ENCODE assay signal across 1 cellular context in the genomic region with DNA sequence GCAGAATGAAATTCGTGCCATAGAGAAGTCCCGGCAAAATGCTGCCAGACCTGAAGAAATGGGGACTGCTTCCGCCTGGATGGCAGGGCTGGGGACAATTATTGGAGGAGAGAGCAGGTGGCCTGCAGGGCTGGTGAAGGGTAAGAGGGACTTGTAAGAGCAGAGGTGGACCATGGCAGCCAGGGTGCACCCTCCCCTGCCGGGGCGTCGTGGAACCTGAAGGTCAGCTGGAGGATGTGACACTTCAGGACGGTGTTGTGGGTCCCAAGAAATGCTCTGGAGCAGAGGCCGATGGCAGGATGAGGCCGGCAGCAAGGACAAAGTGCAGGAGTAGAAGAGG.
TF ChIP-seq lines count a peak whose summit lies in the region.

No MANE protein-coding gene starts in this region.

TF ChIP-seq in GM23338, 12 proteins besides CTCF, POLR2A, EP300 and RAD21 (continued from another document):
- TF ChIP-seq ZNF462 (CRISPR knock-in tag; IDR thresholded peaks at IDR 0.05) (no peak), EZH2 (IDR thresholded peaks at IDR 0.05; ENCODE audit: low read depth, unreplicated experiment) (no peak), ZNF331 (CRISPR knock-in tag; IDR thresholded peaks at IDR 0.05; ENCODE audit: low read depth) (no peak), JUNB (IDR thresholded peaks at IDR 0.05; ENCODE audit: unreplicated experiment) (no peak), NANOG (IDR thresholded peaks at IDR 0.05; ENCODE audit: borderline replicate concordance) (no peak), STAT1 (IDR thresholded peaks at IDR 0.05; ENCODE audit: unreplicated experiment) (no peak), EZH2phosphoT487 (IDR thresholded peaks at IDR 0.05; ENCODE audit: unreplicated experiment) (no peak), CREB1 (CRISPR knock-in tag; IDR thresholded peaks at IDR 0.05; ENCODE audit: low read depth) (no peak), POLR2AphosphoS5 (IDR thresholded peaks at IDR 0.05; ENCODE audit: low read depth) (no peak), ZNF114 (CRISPR knock-in tag; IDR thresholded peaks at IDR 0.05) (no peak)
- TF ChIP-seq, protein P1, sequence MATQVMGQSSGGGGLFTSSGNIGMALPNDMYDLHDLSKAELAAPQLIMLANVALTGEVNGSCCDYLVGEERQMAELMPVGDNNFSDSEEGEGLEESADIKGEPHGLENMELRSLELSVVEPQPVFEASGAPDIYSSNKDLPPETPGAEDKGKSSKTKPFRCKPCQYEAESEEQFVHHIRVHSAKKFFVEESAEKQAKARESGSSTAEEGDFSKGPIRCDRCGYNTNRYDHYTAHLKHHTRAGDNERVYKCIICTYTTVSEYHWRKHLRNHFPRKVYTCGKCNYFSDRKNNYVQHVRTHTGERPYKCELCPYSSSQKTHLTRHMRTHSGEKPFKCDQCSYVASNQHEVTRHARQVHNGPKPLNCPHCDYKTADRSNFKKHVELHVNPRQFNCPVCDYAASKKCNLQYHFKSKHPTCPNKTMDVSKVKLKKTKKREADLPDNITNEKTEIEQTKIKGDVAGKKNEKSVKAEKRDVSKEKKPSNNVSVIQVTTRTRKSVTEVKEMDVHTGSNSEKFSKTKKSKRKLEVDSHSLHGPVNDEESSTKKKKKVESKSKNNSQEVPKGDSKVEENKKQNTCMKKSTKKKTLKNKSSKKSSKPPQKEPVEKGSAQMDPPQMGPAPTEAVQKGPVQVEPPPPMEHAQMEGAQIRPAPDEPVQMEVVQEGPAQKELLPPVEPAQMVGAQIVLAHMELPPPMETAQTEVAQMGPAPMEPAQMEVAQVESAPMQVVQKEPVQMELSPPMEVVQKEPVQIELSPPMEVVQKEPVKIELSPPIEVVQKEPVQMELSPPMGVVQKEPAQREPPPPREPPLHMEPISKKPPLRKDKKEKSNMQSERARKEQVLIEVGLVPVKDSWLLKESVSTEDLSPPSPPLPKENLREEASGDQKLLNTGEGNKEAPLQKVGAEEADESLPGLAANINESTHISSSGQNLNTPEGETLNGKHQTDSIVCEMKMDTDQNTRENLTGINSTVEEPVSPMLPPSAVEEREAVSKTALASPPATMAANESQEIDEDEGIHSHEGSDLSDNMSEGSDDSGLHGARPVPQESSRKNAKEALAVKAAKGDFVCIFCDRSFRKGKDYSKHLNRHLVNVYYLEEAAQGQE (IDR thresholded peaks at IDR 0.05; ENCODE audit: unreplicated experiment), result no peak
